Comparison of ENCODE assay signal across 13 cellular contexts in genomic region chr15:43911235-43911661, GRCh38.
DNase-seq lines count a peak whose midpoint lies in the region; ATAC-seq, FAIRE-seq and TF ChIP-seq lines count a peak whose summit lies in the region.
"Had no signal": no experiment of that assay in that cellular context is flagged by ENCODE, and none has a peak within 500 bp of the region (broad histone marks: within the 10 kb centered on the region; RNA-seq: fewer than 3 reads in every experiment).

No MANE protein-coding gene starts in this region.

- ATAC-seq in HG03025 (IDR thresholded peaks at IDR 0.05; ENCODE audit: low FRiP score, unreplicated experiment), result no peak
- ATAC-seq: activated T-cell treated with anti-CD3 and anti-CD28 coated beads, Interleukin-2, amount 50 U/mL, for 4 hours had no signal

- peak overlapping the region; percentile 62 for H3K27ac Mint-ChIP-seq in neural crest cell (ENCODE audit: unreplicated experiment)
- H3K27ac Mint-ChIP-seq: neural progenitor cell had no signal

- no peaks in the 10 kb centered on the region for H3K9me3 Mint-ChIP-seq in neural crest cell
- H3K9me3 Mint-ChIP-seq: activated T-cell treated with anti-CD3 and anti-CD28 coated beads, Interleukin-2, amount 50 U/mL, for 4 hours; neural progenitor cell had no signal

- DNase-seq in C1 segment of cervical spinal cord (lab: John Stamatoyannopoulos, UW), result peak in 12 of 14 donors; percentile 16 to 72 (median 48)
- DNase-seq in RCC 7860 (ENCODE audit: low spot score), result peak; percentile 95
- peak; percentile 75 for DNase-seq in epithelial cell of proximal tubule (ENCODE audit: low read depth)
- no peak for DNase-seq in neural crest cell (ENCODE audit: low read depth, low spot score)
- no peak for DNase-seq in stimulated activated CD4-positive, alpha-beta T cell treated with anti-CD3 and anti-CD28 coated beads, Interleukin-4, amount 100 ng/mL, for 4 hours
- DNase-seq in stimulated activated naive CD4-positive, alpha-beta T cell treated with Interleukin-2 at 50 U/mL for 16 hours (lab: John Stamatoyannopoulos, UW), result no peak
- DNase-seq in iPS-NIHi11 (ENCODE audit: low spot score), result no peak
- DNase-seq: activated T-cell treated with anti-CD3 and anti-CD28 coated beads, Interleukin-2, amount 50 U/mL, for 4 hours; glutamatergic neuron; NCI-H1930; stimulated activated CD8-positive, alpha-beta memory T cell treated with anti-CD3 and anti-CD28 coated beads, Interleukin-4, amount 100 ng/mL, for 48 hours had no signal

- TF ChIP-seq CTCF in epithelial cell of proximal tubule (conservative IDR thresholded peaks at IDR 0.05; ENCODE audit: low read depth, low read length) (no peak), neural crest cell (conservative IDR thresholded peaks at IDR 0.05) (no peak)

- H3K27me3 Mint-ChIP-seq in neural crest cell (ENCODE audit: low read depth), result no peaks in the 10 kb centered on the region

- no peak overlapping the region for H3K4me3 Mint-ChIP-seq in neural crest cell
- H3K4me3 Mint-ChIP-seq: activated T-cell treated with anti-CD3 and anti-CD28 coated beads, Interleukin-2, amount 50 U/mL, for 4 hours; neural progenitor cell had no signal

- no peak overlapping the region for H3K4me3 ChIP-seq in epithelial cell of proximal tubule (ENCODE audit: low read depth, low read length)
- H3K4me3 ChIP-seq: neural progenitor cell had no signal

- no peaks in the 10 kb centered on the region for H3K36me3 Mint-ChIP-seq in neural crest cell (ENCODE audit: low read depth)

- peaks cover 9% of the 10 kb centered on the region for H3K4me1 Mint-ChIP-seq in neural crest cell

- peak; percentile 89 for FAIRE-seq in RCC 7860 (lab: Jason Lieb, UNC)

Comparison
In these comparisons a context has a peak if more than half of its experiments do, and no peak if none do; other contexts are left out.
1. DNase-seq: peak in C1 segment of cervical spinal cord (12 of 14), RCC 7860 (single experiment) and epithelial cell of proximal tubule (single experiment); none in neural crest cell (single experiment), stimulated activated CD4-positive, alpha-beta T cell treated with anti-CD3 and anti-CD28 coated beads, Interleukin-4, amount 100 ng/mL, for 4 hours (0 of 2), stimulated activated naive CD4-positive, alpha-beta T cell treated with Interleukin-2 at 50 U/mL for 16 hours (single experiment) and iPS-NIHi11 (single experiment).